14 cellular contexts compared by ENCODE assay signal in genomic region chr7:145009866-145010265, GRCh38.
"Had no signal": no experiment of that assay in that cellular context is flagged by ENCODE, and none has a peak within 500 bp of the region (broad histone marks: within the 10 kb centered on the region; RNA-seq: fewer than 3 reads in every experiment).

No MANE protein-coding gene starts in this region.

- H3K27ac Mint-ChIP-seq: nephron progenitor cell had no signal

- H3K4me1 Mint-ChIP-seq: nephron progenitor cell had no signal

- ATAC-seq: gastroesophageal sphincter, heart right ventricle had no signal

- H3K9me3 Mint-ChIP-seq: nephron progenitor cell had no signal

- H3K27ac ChIP-seq: ascending aorta, breast epithelium, gastroesophageal sphincter, heart right ventricle had no signal

- DNase-seq: activated CD4-positive, alpha-beta T cell treated with anti-CD3 and anti-CD28 coated beads, Interleukin-2, amount 50 U/mL, for 1 hour; activated CD4-positive, CD25-positive, alpha-beta regulatory T cell; activated CD8-positive, alpha-beta memory T cell treated with anti-CD3 and anti-CD28 coated beads for 24 hours; activated naive CD4-positive, alpha-beta T cell treated with Interleukin-2 at 50 U/mL for 16 hours; erythroblast; heart right ventricle; nephron progenitor cell; occipital lobe; stimulated activated CD4-positive, alpha-beta T cell treated with anti-CD3 and anti-CD28 coated beads, Interleukin-2, amount 100 ng/mL, for 48 hours; stimulated activated naive CD4-positive, alpha-beta T cell; T-helper 2 cell had no signal

- H3K4me3 Mint-ChIP-seq: nephron progenitor cell had no signal

- H3K4me1 ChIP-seq: ascending aorta, breast epithelium, gastroesophageal sphincter, heart right ventricle had no signal

- H3K9me3 ChIP-seq: ascending aorta, breast epithelium, gastroesophageal sphincter, heart right ventricle had no signal

- H3K27me3 ChIP-seq: ascending aorta, breast epithelium, gastroesophageal sphincter had no signal

- H3K4me3 ChIP-seq: ascending aorta, breast epithelium, gastroesophageal sphincter, heart right ventricle had no signal

- H3K36me3 ChIP-seq: ascending aorta, breast epithelium, gastroesophageal sphincter, heart right ventricle had no signal
